Comparison of ENCODE assay signal across 1 cellular context in the genomic region with DNA sequence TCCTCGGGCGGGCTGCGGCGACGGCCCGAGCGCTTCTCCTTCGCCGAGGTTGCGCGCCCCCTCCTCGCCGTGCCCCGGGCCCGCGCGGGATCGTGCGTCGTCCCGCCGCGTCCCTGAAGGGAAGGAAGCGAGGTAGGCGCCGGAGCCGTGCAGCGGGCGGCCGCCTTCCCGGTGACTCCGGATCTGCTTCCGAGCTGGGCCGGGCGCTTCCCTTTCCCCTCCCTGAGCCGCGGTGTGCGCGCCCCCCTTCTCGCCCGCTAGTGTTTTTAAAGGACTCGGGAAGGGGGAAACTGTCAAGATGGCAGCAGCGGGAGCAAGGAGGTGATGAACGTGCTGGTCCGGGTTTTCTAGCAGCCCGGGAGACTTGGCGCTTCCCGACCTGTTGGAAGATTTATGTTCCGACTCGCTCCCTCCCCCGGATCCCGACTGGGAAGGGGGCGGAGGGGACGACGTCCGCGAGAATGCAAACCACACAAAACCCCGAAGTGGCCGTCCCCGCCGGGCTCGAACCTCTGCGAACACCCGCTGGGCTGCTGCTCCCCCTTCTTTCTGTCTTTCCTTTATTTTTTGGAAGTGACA.
TF ChIP-seq lines count a peak whose summit lies in the region.

No MANE protein-coding gene starts in this region.

TF ChIP-seq in K562, 482 proteins besides CTCF, POLR2A, EP300 and RAD21 (continued from another document and continues in another):
- TF ChIP-seq, protein P1, sequence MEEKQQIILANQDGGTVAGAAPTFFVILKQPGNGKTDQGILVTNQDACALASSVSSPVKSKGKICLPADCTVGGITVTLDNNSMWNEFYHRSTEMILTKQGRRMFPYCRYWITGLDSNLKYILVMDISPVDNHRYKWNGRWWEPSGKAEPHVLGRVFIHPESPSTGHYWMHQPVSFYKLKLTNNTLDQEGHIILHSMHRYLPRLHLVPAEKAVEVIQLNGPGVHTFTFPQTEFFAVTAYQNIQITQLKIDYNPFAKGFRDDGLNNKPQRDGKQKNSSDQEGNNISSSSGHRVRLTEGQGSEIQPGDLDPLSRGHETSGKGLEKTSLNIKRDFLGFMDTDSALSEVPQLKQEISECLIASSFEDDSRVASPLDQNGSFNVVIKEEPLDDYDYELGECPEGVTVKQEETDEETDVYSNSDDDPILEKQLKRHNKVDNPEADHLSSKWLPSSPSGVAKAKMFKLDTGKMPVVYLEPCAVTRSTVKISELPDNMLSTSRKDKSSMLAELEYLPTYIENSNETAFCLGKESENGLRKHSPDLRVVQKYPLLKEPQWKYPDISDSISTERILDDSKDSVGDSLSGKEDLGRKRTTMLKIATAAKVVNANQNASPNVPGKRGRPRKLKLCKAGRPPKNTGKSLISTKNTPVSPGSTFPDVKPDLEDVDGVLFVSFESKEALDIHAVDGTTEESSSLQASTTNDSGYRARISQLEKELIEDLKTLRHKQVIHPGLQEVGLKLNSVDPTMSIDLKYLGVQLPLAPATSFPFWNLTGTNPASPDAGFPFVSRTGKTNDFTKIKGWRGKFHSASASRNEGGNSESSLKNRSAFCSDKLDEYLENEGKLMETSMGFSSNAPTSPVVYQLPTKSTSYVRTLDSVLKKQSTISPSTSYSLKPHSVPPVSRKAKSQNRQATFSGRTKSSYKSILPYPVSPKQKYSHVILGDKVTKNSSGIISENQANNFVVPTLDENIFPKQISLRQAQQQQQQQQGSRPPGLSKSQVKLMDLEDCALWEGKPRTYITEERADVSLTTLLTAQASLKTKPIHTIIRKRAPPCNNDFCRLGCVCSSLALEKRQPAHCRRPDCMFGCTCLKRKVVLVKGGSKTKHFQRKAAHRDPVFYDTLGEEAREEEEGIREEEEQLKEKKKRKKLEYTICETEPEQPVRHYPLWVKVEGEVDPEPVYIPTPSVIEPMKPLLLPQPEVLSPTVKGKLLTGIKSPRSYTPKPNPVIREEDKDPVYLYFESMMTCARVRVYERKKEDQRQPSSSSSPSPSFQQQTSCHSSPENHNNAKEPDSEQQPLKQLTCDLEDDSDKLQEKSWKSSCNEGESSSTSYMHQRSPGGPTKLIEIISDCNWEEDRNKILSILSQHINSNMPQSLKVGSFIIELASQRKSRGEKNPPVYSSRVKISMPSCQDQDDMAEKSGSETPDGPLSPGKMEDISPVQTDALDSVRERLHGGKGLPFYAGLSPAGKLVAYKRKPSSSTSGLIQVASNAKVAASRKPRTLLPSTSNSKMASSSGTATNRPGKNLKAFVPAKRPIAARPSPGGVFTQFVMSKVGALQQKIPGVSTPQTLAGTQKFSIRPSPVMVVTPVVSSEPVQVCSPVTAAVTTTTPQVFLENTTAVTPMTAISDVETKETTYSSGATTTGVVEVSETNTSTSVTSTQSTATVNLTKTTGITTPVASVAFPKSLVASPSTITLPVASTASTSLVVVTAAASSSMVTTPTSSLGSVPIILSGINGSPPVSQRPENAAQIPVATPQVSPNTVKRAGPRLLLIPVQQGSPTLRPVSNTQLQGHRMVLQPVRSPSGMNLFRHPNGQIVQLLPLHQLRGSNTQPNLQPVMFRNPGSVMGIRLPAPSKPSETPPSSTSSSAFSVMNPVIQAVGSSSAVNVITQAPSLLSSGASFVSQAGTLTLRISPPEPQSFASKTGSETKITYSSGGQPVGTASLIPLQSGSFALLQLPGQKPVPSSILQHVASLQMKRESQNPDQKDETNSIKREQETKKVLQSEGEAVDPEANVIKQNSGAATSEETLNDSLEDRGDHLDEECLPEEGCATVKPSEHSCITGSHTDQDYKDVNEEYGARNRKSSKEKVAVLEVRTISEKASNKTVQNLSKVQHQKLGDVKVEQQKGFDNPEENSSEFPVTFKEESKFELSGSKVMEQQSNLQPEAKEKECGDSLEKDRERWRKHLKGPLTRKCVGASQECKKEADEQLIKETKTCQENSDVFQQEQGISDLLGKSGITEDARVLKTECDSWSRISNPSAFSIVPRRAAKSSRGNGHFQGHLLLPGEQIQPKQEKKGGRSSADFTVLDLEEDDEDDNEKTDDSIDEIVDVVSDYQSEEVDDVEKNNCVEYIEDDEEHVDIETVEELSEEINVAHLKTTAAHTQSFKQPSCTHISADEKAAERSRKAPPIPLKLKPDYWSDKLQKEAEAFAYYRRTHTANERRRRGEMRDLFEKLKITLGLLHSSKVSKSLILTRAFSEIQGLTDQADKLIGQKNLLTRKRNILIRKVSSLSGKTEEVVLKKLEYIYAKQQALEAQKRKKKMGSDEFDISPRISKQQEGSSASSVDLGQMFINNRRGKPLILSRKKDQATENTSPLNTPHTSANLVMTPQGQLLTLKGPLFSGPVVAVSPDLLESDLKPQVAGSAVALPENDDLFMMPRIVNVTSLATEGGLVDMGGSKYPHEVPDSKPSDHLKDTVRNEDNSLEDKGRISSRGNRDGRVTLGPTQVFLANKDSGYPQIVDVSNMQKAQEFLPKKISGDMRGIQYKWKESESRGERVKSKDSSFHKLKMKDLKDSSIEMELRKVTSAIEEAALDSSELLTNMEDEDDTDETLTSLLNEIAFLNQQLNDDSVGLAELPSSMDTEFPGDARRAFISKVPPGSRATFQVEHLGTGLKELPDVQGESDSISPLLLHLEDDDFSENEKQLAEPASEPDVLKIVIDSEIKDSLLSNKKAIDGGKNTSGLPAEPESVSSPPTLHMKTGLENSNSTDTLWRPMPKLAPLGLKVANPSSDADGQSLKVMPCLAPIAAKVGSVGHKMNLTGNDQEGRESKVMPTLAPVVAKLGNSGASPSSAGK (IDR thresholded peaks at IDR 0.05), result peak; percentile 44
- TF ChIP-seq EP400 (IDR thresholded peaks at IDR 0.05), result peak; percentile 42
- no peak for TF ChIP-seq ZNF134 (CRISPR knock-in tag; conservative IDR thresholded peaks at IDR 0.05)
- peak; percentile 11 for TF ChIP-seq NEUROD1 (IDR thresholded peaks at IDR 0.05; ENCODE audit: borderline replicate concordance, low read depth, low read length, partially characterized antibody)
- no peak for TF ChIP-seq HDGF (IDR thresholded peaks at IDR 0.05)
- TF ChIP-seq, protein P2, sequence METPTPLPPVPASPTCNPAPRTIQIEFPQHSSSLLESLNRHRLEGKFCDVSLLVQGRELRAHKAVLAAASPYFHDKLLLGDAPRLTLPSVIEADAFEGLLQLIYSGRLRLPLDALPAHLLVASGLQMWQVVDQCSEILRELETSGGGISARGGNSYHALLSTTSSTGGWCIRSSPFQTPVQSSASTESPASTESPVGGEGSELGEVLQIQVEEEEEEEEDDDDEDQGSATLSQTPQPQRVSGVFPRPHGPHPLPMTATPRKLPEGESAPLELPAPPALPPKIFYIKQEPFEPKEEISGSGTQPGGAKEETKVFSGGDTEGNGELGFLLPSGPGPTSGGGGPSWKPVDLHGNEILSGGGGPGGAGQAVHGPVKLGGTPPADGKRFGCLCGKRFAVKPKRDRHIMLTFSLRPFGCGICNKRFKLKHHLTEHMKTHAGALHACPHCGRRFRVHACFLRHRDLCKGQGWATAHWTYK (CRISPR knock-in tag; IDR thresholded peaks at IDR 0.05), result peak; percentile 29; the same call in 1 of the 2 replicates
- no peak for TF ChIP-seq NR2C2 (CRISPR knock-in tag; IDR thresholded peaks at IDR 0.05)
- TF ChIP-seq NR2C2 (tag; IDR thresholded peaks at IDR 0.05), result no peak; the same call in 1 of the 2 replicates
- TF ChIP-seq, protein P3, sequence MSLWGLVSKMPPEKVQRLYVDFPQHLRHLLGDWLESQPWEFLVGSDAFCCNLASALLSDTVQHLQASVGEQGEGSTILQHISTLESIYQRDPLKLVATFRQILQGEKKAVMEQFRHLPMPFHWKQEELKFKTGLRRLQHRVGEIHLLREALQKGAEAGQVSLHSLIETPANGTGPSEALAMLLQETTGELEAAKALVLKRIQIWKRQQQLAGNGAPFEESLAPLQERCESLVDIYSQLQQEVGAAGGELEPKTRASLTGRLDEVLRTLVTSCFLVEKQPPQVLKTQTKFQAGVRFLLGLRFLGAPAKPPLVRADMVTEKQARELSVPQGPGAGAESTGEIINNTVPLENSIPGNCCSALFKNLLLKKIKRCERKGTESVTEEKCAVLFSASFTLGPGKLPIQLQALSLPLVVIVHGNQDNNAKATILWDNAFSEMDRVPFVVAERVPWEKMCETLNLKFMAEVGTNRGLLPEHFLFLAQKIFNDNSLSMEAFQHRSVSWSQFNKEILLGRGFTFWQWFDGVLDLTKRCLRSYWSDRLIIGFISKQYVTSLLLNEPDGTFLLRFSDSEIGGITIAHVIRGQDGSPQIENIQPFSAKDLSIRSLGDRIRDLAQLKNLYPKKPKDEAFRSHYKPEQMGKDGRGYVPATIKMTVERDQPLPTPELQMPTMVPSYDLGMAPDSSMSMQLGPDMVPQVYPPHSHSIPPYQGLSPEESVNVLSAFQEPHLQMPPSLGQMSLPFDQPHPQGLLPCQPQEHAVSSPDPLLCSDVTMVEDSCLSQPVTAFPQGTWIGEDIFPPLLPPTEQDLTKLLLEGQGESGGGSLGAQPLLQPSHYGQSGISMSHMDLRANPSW (CRISPR knock-in tag; IDR thresholded peaks at IDR 0.05), result no peak
- peak; percentile 49 for TF ChIP-seq CCNT2 (IDR thresholded peaks at IDR 0.05; ENCODE audit: borderline replicate concordance, extremely low read depth, insufficient read length, low read depth, low read length)
- TF ChIP-seq, protein P4, sequence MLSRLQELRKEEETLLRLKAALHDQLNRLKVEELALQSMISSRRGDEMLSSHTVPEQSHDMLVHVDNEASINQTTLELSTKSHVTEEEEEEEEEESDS (CRISPR knock-in tag; IDR thresholded peaks at IDR 0.05), result no peak
- TF ChIP-seq ZSCAN29 (IDR thresholded peaks at IDR 0.05), result peak; percentile 47; the same call in 1 of the 2 replicates
- no peak for TF ChIP-seq HDAC3 (IDR thresholded peaks at IDR 0.05; ENCODE audit: borderline replicate concordance, partially characterized antibody)
- peak; percentile 18 for TF ChIP-seq FIP1L1 (IDR thresholded peaks at IDR 0.05; ENCODE audit: low read depth, low read length, poor library complexity, severe bottlenecking)
- TF ChIP-seq, protein P5, sequence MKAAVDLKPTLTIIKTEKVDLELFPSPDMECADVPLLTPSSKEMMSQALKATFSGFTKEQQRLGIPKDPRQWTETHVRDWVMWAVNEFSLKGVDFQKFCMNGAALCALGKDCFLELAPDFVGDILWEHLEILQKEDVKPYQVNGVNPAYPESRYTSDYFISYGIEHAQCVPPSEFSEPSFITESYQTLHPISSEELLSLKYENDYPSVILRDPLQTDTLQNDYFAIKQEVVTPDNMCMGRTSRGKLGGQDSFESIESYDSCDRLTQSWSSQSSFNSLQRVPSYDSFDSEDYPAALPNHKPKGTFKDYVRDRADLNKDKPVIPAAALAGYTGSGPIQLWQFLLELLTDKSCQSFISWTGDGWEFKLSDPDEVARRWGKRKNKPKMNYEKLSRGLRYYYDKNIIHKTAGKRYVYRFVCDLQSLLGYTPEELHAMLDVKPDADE (conservative IDR thresholded peaks at IDR 0.05; ENCODE audit: control insufficient read depth, low read depth, low read length), result 0 out of 2 replicates have a peak, but pooled peaks have one; percentile 24
- TF ChIP-seq, protein P6, sequence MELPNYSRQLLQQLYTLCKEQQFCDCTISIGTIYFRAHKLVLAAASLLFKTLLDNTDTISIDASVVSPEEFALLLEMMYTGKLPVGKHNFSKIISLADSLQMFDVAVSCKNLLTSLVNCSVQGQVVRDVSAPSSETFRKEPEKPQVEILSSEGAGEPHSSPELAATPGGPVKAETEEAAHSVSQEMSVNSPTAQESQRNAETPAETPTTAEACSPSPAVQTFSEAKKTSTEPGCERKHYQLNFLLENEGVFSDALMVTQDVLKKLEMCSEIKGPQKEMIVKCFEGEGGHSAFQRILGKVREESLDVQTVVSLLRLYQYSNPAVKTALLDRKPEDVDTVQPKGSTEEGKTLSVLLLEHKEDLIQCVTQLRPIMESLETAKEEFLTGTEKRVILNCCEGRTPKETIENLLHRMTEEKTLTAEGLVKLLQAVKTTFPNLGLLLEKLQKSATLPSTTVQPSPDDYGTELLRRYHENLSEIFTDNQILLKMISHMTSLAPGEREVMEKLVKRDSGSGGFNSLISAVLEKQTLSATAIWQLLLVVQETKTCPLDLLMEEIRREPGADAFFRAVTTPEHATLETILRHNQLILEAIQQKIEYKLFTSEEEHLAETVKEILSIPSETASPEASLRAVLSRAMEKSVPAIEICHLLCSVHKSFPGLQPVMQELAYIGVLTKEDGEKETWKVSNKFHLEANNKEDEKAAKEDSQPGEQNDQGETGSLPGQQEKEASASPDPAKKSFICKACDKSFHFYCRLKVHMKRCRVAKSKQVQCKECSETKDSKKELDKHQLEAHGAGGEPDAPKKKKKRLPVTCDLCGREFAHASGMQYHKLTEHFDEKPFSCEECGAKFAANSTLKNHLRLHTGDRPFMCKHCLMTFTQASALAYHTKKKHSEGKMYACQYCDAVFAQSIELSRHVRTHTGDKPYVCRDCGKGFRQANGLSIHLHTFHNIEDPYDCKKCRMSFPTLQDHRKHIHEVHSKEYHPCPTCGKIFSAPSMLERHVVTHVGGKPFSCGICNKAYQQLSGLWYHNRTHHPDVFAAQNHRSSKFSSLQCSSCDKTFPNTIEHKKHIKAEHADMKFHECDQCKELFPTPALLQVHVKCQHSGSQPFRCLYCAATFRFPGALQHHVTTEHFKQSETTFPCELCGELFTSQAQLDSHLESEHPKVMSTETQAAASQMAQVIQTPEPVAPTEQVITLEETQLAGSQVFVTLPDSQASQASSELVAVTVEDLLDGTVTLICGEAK (IDR thresholded peaks at IDR 0.05), result peak; percentile 44
- TF ChIP-seq, protein P6 (CRISPR knock-in tag; IDR thresholded peaks at IDR 0.05), result no peak
- TF ChIP-seq, protein P7, sequence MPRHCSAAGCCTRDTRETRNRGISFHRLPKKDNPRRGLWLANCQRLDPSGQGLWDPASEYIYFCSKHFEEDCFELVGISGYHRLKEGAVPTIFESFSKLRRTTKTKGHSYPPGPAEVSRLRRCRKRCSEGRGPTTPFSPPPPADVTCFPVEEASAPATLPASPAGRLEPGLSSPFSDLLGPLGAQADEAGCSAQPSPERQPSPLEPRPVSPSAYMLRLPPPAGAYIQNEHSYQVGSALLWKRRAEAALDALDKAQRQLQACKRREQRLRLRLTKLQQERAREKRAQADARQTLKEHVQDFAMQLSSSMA (CRISPR knock-in tag; IDR thresholded peaks at IDR 0.05), result 0 out of 2 replicates have a peak, but pooled peaks have one; percentile 48
- 0 out of 2 replicates have a peak, but pooled peaks have one; percentile 27 for TF ChIP-seq DPF2 (IDR thresholded peaks at IDR 0.05)
- peak; percentile 53 for TF ChIP-seq BCOR (IDR thresholded peaks at IDR 0.05)
- no peak for TF ChIP-seq CSDE1 (IDR thresholded peaks at IDR 0.05)
